Comparison of ENCODE assay signal across 9 cellular contexts in genomic region chr16:23182675-23183485, GRCh38. TPM values are rescaled to one million over a fixed set of nuclear protein-coding genes. Genes with fewer than 3 reads are reported as not detected.
DNase-seq lines count a peak whose midpoint lies in the region; ATAC-seq and TF ChIP-seq lines count a peak whose summit lies in the region.
"Had no signal": no experiment of that assay in that cellular context is flagged by ENCODE, and none has a peak within 500 bp of the region (broad histone marks: within the 10 kb centered on the region; RNA-seq: fewer than 3 reads in every experiment).

SCNN1G (plus strand) TSS chr16:23182745; CDS start chr16:23186272, 3,527 bp downstream.

- H3K4me1 Mint-ChIP-seq in HFFc6 (ENCODE audit: low read depth): no peaks in the 10 kb centered on the region
- peaks cover 8% of the 10 kb centered on the region for H3K4me1 Mint-ChIP-seq in activated naive CD4-positive, alpha-beta T cell treated with anti-CD3 and anti-CD28 coated beads, Interleukin-2, amount 10 ng/mL, durations not matched to agents 7 days and 5 days

- peak within 1 kb of the TSS; percentile 56; the same call in 1 of the 2 replicates for H3K4me3 Mint-ChIP-seq in HFFc6
- H3K4me3 Mint-ChIP-seq in activated naive CD4-positive, alpha-beta T cell treated with anti-CD3 and anti-CD28 coated beads, Interleukin-2, amount 10 ng/mL, durations not matched to agents 7 days and 5 days: no peak within 1 kb of the TSS

- DNase-seq in GM06990 (ENCODE audit: extremely low read depth, insufficient read length) (peak; percentile 33), HFFc6 (no peak), left ventricle myocardium inferior (peak; percentile 16), gastrocnemius medialis (no peak), cerebellar nuclear complex (lab: John Stamatoyannopoulos, UW) (no peak), omental fat pad (ENCODE audit: low spot score) (no peak)
- no peak for DNase-seq in activated naive CD4-positive, alpha-beta T cell treated with anti-CD3 and anti-CD28 coated beads, Interleukin-2, amount 10 ng/mL, durations not matched to agents 7 days and 5 days

- H3K27me3 Mint-ChIP-seq in HFFc6 (ENCODE audit: insufficient read depth): peaks cover 54% of the 10 kb centered on the region
- H3K27me3 Mint-ChIP-seq in activated naive CD4-positive, alpha-beta T cell treated with anti-CD3 and anti-CD28 coated beads, Interleukin-2, amount 10 ng/mL, durations not matched to agents 7 days and 5 days: peaks cover 80% of the 10 kb centered on the region

- intact Hi-C loops in left ventricle myocardium inferior (cut with micrococcal nuclease): no loop called here
- intact Hi-C loops in gastrocnemius medialis (cut with DNase I; ENCODE audit: low total_unique reads): loop anchor here (1.0 kb wide), 1 partner anchor 251 kb away; no protein-coding TSS in a partner anchor

- H3K9me3 ChIP-seq in left ventricle myocardium inferior (replicated peaks): no peaks in the 10 kb centered on the region
- no peaks in the 10 kb centered on the region for H3K9me3 ChIP-seq in gastrocnemius medialis

- TF ChIP-seq CTCF in GM06990 (IDR thresholded peaks at IDR 0.05; ENCODE audit: insufficient read depth, low read length, poor library complexity, severe bottlenecking): no peak
- peak; percentile 74 for TF ChIP-seq CTCF in HFFc6 (IDR thresholded peaks at IDR 0.05)
- TF ChIP-seq CTCF in left ventricle myocardium inferior (IDR thresholded peaks at IDR 0.05; ENCODE audit: borderline replicate concordance): peak; percentile 61
- peak in 2 of 5 experiments; percentile 31 to 39 for TF ChIP-seq CTCF in gastrocnemius medialis (IDR thresholded peaks at IDR 0.05 in 4 of 5, conservative IDR thresholded peaks at IDR 0.05 in 1 of 5)
- no peak for TF ChIP-seq CTCF in omental fat pad (IDR thresholded peaks at IDR 0.05)

- H3K27ac Mint-ChIP-seq in HFFc6: no peak within 1 kb of the TSS
- no peak within 1 kb of the TSS for H3K27ac Mint-ChIP-seq in activated naive CD4-positive, alpha-beta T cell treated with anti-CD3 and anti-CD28 coated beads, Interleukin-2, amount 10 ng/mL, durations not matched to agents 7 days and 5 days

- H3K4me3 ChIP-seq in GM06990 (replicated peaks; ENCODE audit: low read depth, low read length) (peak within 1 kb of the TSS; percentile 39), left ventricle myocardium inferior (peak within 1 kb of the TSS; percentile 67), gastrocnemius medialis (peak within 1 kb of the TSS; percentile 19 to 59 (median 50))

- H3K4me1 ChIP-seq in left ventricle myocardium inferior (peaks cover 29% of the 10 kb centered on the region), gastrocnemius medialis (peaks cover 7 to 16% of the 10 kb centered on the region in 2 donors)

- H3K27me3 ChIP-seq in GM06990 (replicated peaks; ENCODE audit: control insufficient read depth, insufficient read depth, low read length) (no peaks in the 10 kb centered on the region; the same call in 1 of the 2 replicates), left ventricle myocardium inferior (ENCODE audit: low read depth) (peaks cover 82% of the 10 kb centered on the region), gastrocnemius medialis (peaks cover 18 to 33% (median 30%) of the 10 kb centered on the region in 3 donors)

- H3K27ac ChIP-seq in left ventricle myocardium inferior (replicated peaks) (no peak within 1 kb of the TSS), gastrocnemius medialis (no peak within 1 kb of the TSS)

- no peaks in the 10 kb centered on the region for H3K9me3 Mint-ChIP-seq in HFFc6
- H3K9me3 Mint-ChIP-seq in activated naive CD4-positive, alpha-beta T cell treated with anti-CD3 and anti-CD28 coated beads, Interleukin-2, amount 10 ng/mL, durations not matched to agents 7 days and 5 days: no peaks in the 10 kb centered on the region

- peak; percentile 51 for ATAC-seq in SK-N-SH treated with all-trans-retinoic acid at 6 μM for 48 hours
- peak; percentile 25 to 27 for ATAC-seq in gastrocnemius medialis
- ATAC-seq in omental fat pad (ENCODE audit: low FRiP score): no peak

- CTCF ChIA-PET in activated naive CD4-positive, alpha-beta T cell treated with anti-CD3 and anti-CD28 coated beads, Interleukin-2, amount 10 ng/mL, durations not matched to agents 7 days and 5 days (lab: Charles Lee): interaction anchor here (0.7 to 5.8 kb wide), 4 partner anchors 26 to 361 kb away, joined by 3 to 89 read pairs (median 4); no protein-coding TSS in a partner anchor

- no peaks in the 10 kb centered on the region for H3K36me3 Mint-ChIP-seq in HFFc6 (ENCODE audit: low read depth)
- H3K36me3 Mint-ChIP-seq in activated naive CD4-positive, alpha-beta T cell treated with anti-CD3 and anti-CD28 coated beads, Interleukin-2, amount 10 ng/mL, durations not matched to agents 7 days and 5 days: no peaks in the 10 kb centered on the region

- no peak for TF ChIP-seq POLR2A in gastrocnemius medialis (IDR thresholded peaks at IDR 0.05)

- H3K36me3 ChIP-seq in GM06990 (ENCODE audit: control insufficient read depth, insufficient read depth, low read length) (no peaks in the 10 kb centered on the region), left ventricle myocardium inferior (no peaks in the 10 kb centered on the region), gastrocnemius medialis (no peaks in the 10 kb centered on the region)

- in situ Hi-C loops in gastrocnemius medialis (cut with MboI; ENCODE audit: low sequenced_read_pairs in 4 of 4): loop anchor here in 2 of 4 donors (5.0 kb wide), 2 partner anchors 244 to 254 kb away; no protein-coding TSS in a partner anchor

TF ChIP-seq in SK-N-SH treated with all-trans-retinoic acid at 6 μM for 48 hours, 23 proteins besides CTCF, POLR2A, EP300 and RAD21:
- TF ChIP-seq TCF4 (CRISPR knock-in tag; IDR thresholded peaks at IDR 0.05; ENCODE audit: borderline replicate concordance) (no peak), CSRNP3 (CRISPR knock-in tag; IDR thresholded peaks at IDR 0.05) (no peak), OSR1 (CRISPR knock-in tag; IDR thresholded peaks at IDR 0.05) (no peak), ZNF70 (CRISPR knock-in tag; IDR thresholded peaks at IDR 0.05) (no peak), GLIS3 (CRISPR knock-in tag; IDR thresholded peaks at IDR 0.05) (no peak), ESRRG (CRISPR knock-in tag; IDR thresholded peaks at IDR 0.05) (no peak), ZNF565 (CRISPR knock-in tag; conservative IDR thresholded peaks at IDR 0.05; ENCODE audit: low read depth) (no peak), PATZ1 (CRISPR knock-in tag; IDR thresholded peaks at IDR 0.05; ENCODE audit: borderline replicate concordance) (no peak), BACH2 (CRISPR knock-in tag; IDR thresholded peaks at IDR 0.05; ENCODE audit: borderline replicate concordance) (no peak), ARNTL (CRISPR knock-in tag; IDR thresholded peaks at IDR 0.05; ENCODE audit: borderline replicate concordance, low read depth) (no peak)

RNA-seq across cellular contexts. Expression of gene SCNN1G, which starts in this region (rescaled TPM):
- total RNA-seq in HFFc6 (2021; fragmentation: NEBNext Ultra II Directional; extraction: Animal tissue kit (Norgen Biotek cat#: 25700)): not detected
- not detected for total RNA-seq in left ventricle myocardium inferior
- total RNA-seq in gastrocnemius medialis: under 1 TPM in 1 of 4 donors, not detected in 3; 0.58 TPM
- total RNA-seq in omental fat pad: not detected
- total RNA-seq: liver had no signal

Comparison
In these comparisons a context has a peak if more than half of its experiments do, and no peak if none do; other contexts are left out.
1. Peak in DNase-seq and H3K4me3 ChIP-seq in left ventricle myocardium inferior; RNA of the gene not detected or under 1 TPM.
2. Peak in ATAC-seq and H3K4me3 ChIP-seq in gastrocnemius medialis; RNA of the gene not detected or under 1 TPM.
3. CTCF ChIP-seq: peak in HFFc6 (single experiment) and left ventricle myocardium inferior (single experiment); none in GM06990 (single experiment) and omental fat pad (0 of 3).
4. Peak in every context shown above with its lines, with median percentiles within 50 percentile points of each other: H3K4me3 ChIP-seq.